Comparison of ENCODE assay signal across 19 cellular contexts in genomic region chr2:907706-908105, GRCh38. TPM values are rescaled to one million over a fixed set of nuclear protein-coding genes. Genes with fewer than 3 reads are reported as not detected.
DNase-seq lines count a peak whose midpoint lies in the region; ATAC-seq and TF ChIP-seq lines count a peak whose summit lies in the region.
"Had no signal": no experiment of that assay in that cellular context is flagged by ENCODE, and none has a peak within 500 bp of the region (broad histone marks: within the 10 kb centered on the region; RNA-seq: fewer than 3 reads in every experiment).

No MANE protein-coding gene starts in this region.

- intact Hi-C loops in CD14-positive monocyte (cut with micrococcal nuclease) = no loop called here

- H4K20me1 ChIP-seq in GM23338 (replicated peaks; ENCODE audit: insufficient read depth) = no peaks in the 10 kb centered on the region

- H2AK5ac ChIP-seq in mesenchymal stem cell (ENCODE audit: low read length, severe bottlenecking) = no peak overlapping the region

- H3K4ac ChIP-seq in mesenchymal stem cell (ENCODE audit: low read depth in 1 of 2, low read length in 2 of 2) = no peak overlapping the region

- H3K79me1 ChIP-seq in mesenchymal stem cell (replicated peaks; ENCODE audit: low read length, poor library complexity, severe bottlenecking) = no peaks in the 10 kb centered on the region

- no peak overlapping the region for H2BK15ac ChIP-seq in mesenchymal stem cell (ENCODE audit: low read depth, poor library complexity, severe bottlenecking)

- H3K9me3 ChIP-seq in mesenchymal stem cell (ENCODE audit: control insufficient read depth, low read length) = no peaks in the 10 kb centered on the region
- H3K9me3 ChIP-seq: BE2C had no signal

- no peak overlapping the region for H2BK120ac ChIP-seq in mesenchymal stem cell (ENCODE audit: low read depth, low read length)

- H3K14ac ChIP-seq in mesenchymal stem cell (ENCODE audit: low read length in 2 of 2) = no peak overlapping the region

- H3K27ac Mint-ChIP-seq in GM23338 (no peak overlapping the region), CD14-positive monocyte (no peak overlapping the region)
- H3K27ac Mint-ChIP-seq: CD4-positive, alpha-beta memory T cell had no signal

- H3K4me1 Mint-ChIP-seq in GM23338 = peaks cover 30% of the 10 kb centered on the region
- no peaks in the 10 kb centered on the region for H3K4me1 Mint-ChIP-seq in CD14-positive monocyte

- H3K36me3 ChIP-seq in GM23338 (ENCODE audit: insufficient read depth) (no peaks in the 10 kb centered on the region), H7 (replicated peaks; ENCODE audit: control insufficient read depth, insufficient read depth, low read length) (no peaks in the 10 kb centered on the region), mesenchymal stem cell (ENCODE audit: control insufficient read depth in 1 of 2, insufficient read depth in 2 of 2, low read depth in 1 of 2, low read length in 2 of 2) (no peaks in the 10 kb centered on the region)
- H3K36me3 ChIP-seq: BE2C had no signal

- H3K27me3 ChIP-seq in GM23338 (ENCODE audit: insufficient read depth) (0 out of 2 replicates have a peak, but pooled peaks cover 5% of the 10 kb centered on the region), H7 (ENCODE audit: control insufficient read depth, insufficient read depth, low read length) (no peaks in the 10 kb centered on the region), mesenchymal stem cell (ENCODE audit: control insufficient read depth in 1 of 2, insufficient read depth in 1 of 2, low read length in 2 of 2) (peaks cover 0 to 49% of the 10 kb centered on the region in 2 experiments)
- H3K27me3 ChIP-seq: BE2C had no signal

- ATAC-seq in GM23338 = no peak

- no peak overlapping the region for H2BK12ac ChIP-seq in mesenchymal stem cell (ENCODE audit: low read length in 2 of 2)

- H3K4me2 ChIP-seq in GM23338 (no peak overlapping the region), mesenchymal stem cell (ENCODE audit: low read length, poor library complexity, severe bottlenecking) (no peak overlapping the region)

- no peak for TF ChIP-seq CTCF in GM23338 (conservative IDR thresholded peaks at IDR 0.05; ENCODE audit: low read depth in 2 of 2)
- TF ChIP-seq CTCF in CD14-positive monocyte (IDR thresholded peaks at IDR 0.05) = no peak

- no peak overlapping the region for H2BK5ac ChIP-seq in mesenchymal stem cell (ENCODE audit: low read depth, low read length, poor library complexity, severe bottlenecking)

- no peak overlapping the region for H3K23ac ChIP-seq in mesenchymal stem cell (ENCODE audit: low read length in 2 of 2)

- no peak overlapping the region for H3K18ac ChIP-seq in mesenchymal stem cell (ENCODE audit: low read depth in 1 of 2, low read length in 2 of 2)

- H3F3A ChIP-seq in GM23338 (replicated peaks; ENCODE audit: low read depth) = no peaks in the 10 kb centered on the region

- H3K36me3 Mint-ChIP-seq in GM23338 (ENCODE audit: low read depth) (peaks cover 9% of the 10 kb centered on the region), CD14-positive monocyte (no peaks in the 10 kb centered on the region)
- H3K36me3 Mint-ChIP-seq: CD4-positive, alpha-beta memory T cell had no signal

- H3K27me3 Mint-ChIP-seq in GM23338 (ENCODE audit: insufficient read depth, low read depth, poor library complexity) = peaks cover 10% of the 10 kb centered on the region
- H3K27me3 Mint-ChIP-seq in CD14-positive monocyte (ENCODE audit: low read depth in 3 of 3) = peaks cover 0 to 7% (median 0%) of the 10 kb centered on the region in 3 donors

- no peak overlapping the region for H3K4me3 ChIP-seq in GM23338
- H3K4me3 ChIP-seq in H7 (ENCODE audit: insufficient read depth, low read depth, low read length) = no peak overlapping the region
- H3K4me3 ChIP-seq in mesenchymal stem cell (ENCODE audit: insufficient read depth in 1 of 2, low read depth in 1 of 2, low read length in 2 of 2) = no peak overlapping the region

- no peak overlapping the region for H3K9ac ChIP-seq in mesenchymal stem cell (ENCODE audit: low read length)

- H4K8ac ChIP-seq in mesenchymal stem cell (ENCODE audit: low read length) = no peak overlapping the region

- H3K79me2 ChIP-seq in GM23338 (replicated peaks; ENCODE audit: insufficient read depth) = no peaks in the 10 kb centered on the region

- WGBS in mesenchymal stem cell = 89% methylated on average over 7 of the region's 7 CpGs

- H3K4me1 ChIP-seq in GM23338 (ENCODE audit: insufficient read depth) = peaks cover 25% of the 10 kb centered on the region
- no peaks in the 10 kb centered on the region for H3K4me1 ChIP-seq in mesenchymal stem cell (ENCODE audit: control insufficient read depth, insufficient read depth, low read depth, low read length)
- H3K4me1 ChIP-seq: BE2C had no signal

- H3K27ac ChIP-seq in GM23338 (ENCODE audit: low read depth) (no peak overlapping the region), mesenchymal stem cell (ENCODE audit: low read length, poor library complexity, severe bottlenecking) (no peak overlapping the region)
- H3K27ac ChIP-seq: C4-2B had no signal

- peak overlapping the region; percentile 57 for H2AFZ ChIP-seq in GM23338
- no peak overlapping the region for H2AFZ ChIP-seq in mesenchymal stem cell (ENCODE audit: low read depth, low read length)

- H3K4me3 Mint-ChIP-seq in GM23338 (no peak overlapping the region), CD14-positive monocyte (no peak overlapping the region)

- H3K9me2 ChIP-seq in GM23338 (ENCODE audit: insufficient read depth) = no peaks in the 10 kb centered on the region

- H3K9me3 Mint-ChIP-seq in GM23338 (peaks cover 9% of the 10 kb centered on the region), CD14-positive monocyte (peaks cover 23 to 39% (median 31%) of the 10 kb centered on the region in 7 donors)

- H4K91ac ChIP-seq in mesenchymal stem cell (ENCODE audit: low read length) = no peak overlapping the region

- peak; percentile 8 for DNase-seq in activated CD8-positive, alpha-beta memory T cell treated with anti-CD3 and anti-CD28 coated beads, Interleukin-2, amount 50 U/mL, for 48 hours
- DNase-seq in activated CD8-positive, alpha-beta memory T cell treated with anti-CD3 and anti-CD28 coated beads, Interleukin-2, amount 50 U/mL, for 4 hours = no peak
- DNase-seq in GM23338 (ENCODE audit: low spot score) = no peak
- DNase-seq in H7 = peak; percentile 13
- peak; percentile 58 for DNase-seq in islet precursor cell
- no peak for DNase-seq in CD14-positive monocyte (ENCODE audit: low spot score)
- no peak for DNase-seq in stimulated activated CD4-positive, alpha-beta T cell treated with anti-CD3 and anti-CD28 coated beads, Interleukin-2, amount 100 ng/mL, for 48 hours
- DNase-seq in mesenchymal stem cell = no peak
- DNase-seq: ACHN; BE2C; CD4-positive, alpha-beta memory T cell; DMS153; DMS79; GDM1; GOT3; HCEC 1CT had no signal

TF ChIP-seq in GM23338, 12 proteins besides CTCF, POLR2A, EP300 and RAD21 (continues in another document):
- no peak for TF ChIP-seq STAT1 (IDR thresholded peaks at IDR 0.05; ENCODE audit: unreplicated experiment)
- TF ChIP-seq, protein P1, sequence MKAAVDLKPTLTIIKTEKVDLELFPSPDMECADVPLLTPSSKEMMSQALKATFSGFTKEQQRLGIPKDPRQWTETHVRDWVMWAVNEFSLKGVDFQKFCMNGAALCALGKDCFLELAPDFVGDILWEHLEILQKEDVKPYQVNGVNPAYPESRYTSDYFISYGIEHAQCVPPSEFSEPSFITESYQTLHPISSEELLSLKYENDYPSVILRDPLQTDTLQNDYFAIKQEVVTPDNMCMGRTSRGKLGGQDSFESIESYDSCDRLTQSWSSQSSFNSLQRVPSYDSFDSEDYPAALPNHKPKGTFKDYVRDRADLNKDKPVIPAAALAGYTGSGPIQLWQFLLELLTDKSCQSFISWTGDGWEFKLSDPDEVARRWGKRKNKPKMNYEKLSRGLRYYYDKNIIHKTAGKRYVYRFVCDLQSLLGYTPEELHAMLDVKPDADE (IDR thresholded peaks at IDR 0.05) = no peak

RNA-seq across cellular contexts. Expression of gene SNTG2, which starts 42.9 kb away (rescaled TPM):
- total RNA-seq in GM23338 (2014; rRNA removed; shearing (Covaris generic)) = 56.0 and 60.4 TPM in 2 replicates
- polyA plus RNA-seq in GM23338 (2016; fragmentation: Nextera tagmentation; extraction: Ambion mirVana) (21.6 and 27.5 TPM in 2 replicates), CD14-positive monocyte (not detected)
- total RNA-seq in H7 (2014; rRNA removed; shearing (Covaris generic)) = 1.5 and 2.1 TPM in 2 replicates
- polyA plus RNA-seq in mesenchymal stem cell (2013, experiment 1 of 2) = 0.15 TPM
- polyA plus RNA-seq in mesenchymal stem cell (2013, experiment 2 of 2) = 0.08 TPM
- total RNA-seq: Daoy, HT-29 had no signal

Comparison
In these comparisons a context has a peak if more than half of its experiments do, and no peak if none do; other contexts are left out.
1. DNase-seq: peak in activated CD8-positive, alpha-beta memory T cell treated with anti-CD3 and anti-CD28 coated beads, Interleukin-2, amount 50 U/mL, for 48 hours (single experiment), H7 (single experiment) and islet precursor cell (single experiment); none in activated CD8-positive, alpha-beta memory T cell treated with anti-CD3 and anti-CD28 coated beads, Interleukin-2, amount 50 U/mL, for 4 hours (single experiment), GM23338 (single experiment), CD14-positive monocyte (single experiment), stimulated activated CD4-positive, alpha-beta T cell treated with anti-CD3 and anti-CD28 coated beads, Interleukin-2, amount 100 ng/mL, for 48 hours (0 of 2) and mesenchymal stem cell (single experiment).
2. RNA of gene SNTG2, which starts 42.9 kb away (total RNA-seq): 56.0 to 60.4 TPM in GM23338; 1.5 to 2.1 TPM in H7; every median in the first group is over 10 times any median in the second.